ENCODE assay signal across 8 cellular contexts in genomic region chr4:183987987-183988392, GRCh38.
DNase-seq lines count a peak whose midpoint lies in the region; ATAC-seq and TF ChIP-seq lines count a peak whose summit lies in the region.

No MANE protein-coding gene starts in this region.

- no peak for TF ChIP-seq CTCF in astrocyte of the cerebellum (IDR thresholded peaks at IDR 0.05; ENCODE audit: low read depth, low read length, missing control alignments)

- H3K9me3 Mint-ChIP-seq in activated naive CD8-positive, alpha-beta T cell treated with anti-CD3 and anti-CD28 coated beads for 36 hours, result no peaks in the 10 kb centered on the region

- H3K4me1 Mint-ChIP-seq in activated naive CD8-positive, alpha-beta T cell treated with anti-CD3 and anti-CD28 coated beads for 36 hours, result no peaks in the 10 kb centered on the region

- no peak overlapping the region for H3K4me3 Mint-ChIP-seq in activated naive CD8-positive, alpha-beta T cell treated with anti-CD3 and anti-CD28 coated beads for 36 hours

- H3K36me3 Mint-ChIP-seq in activated naive CD8-positive, alpha-beta T cell treated with anti-CD3 and anti-CD28 coated beads for 36 hours, result no peaks in the 10 kb centered on the region

- peak overlapping the region; percentile 45 for H3K4me3 ChIP-seq in astrocyte of the cerebellum (ENCODE audit: low read depth, low read length)

- no peak for ATAC-seq in HG03095 (IDR thresholded peaks at IDR 0.05; ENCODE audit: unreplicated experiment)

- in situ Hi-C loops in astrocyte of the cerebellum (cut with HindIII; ENCODE audit: low sequenced_read_pairs), result no loop called here

- H3K27ac Mint-ChIP-seq in activated naive CD8-positive, alpha-beta T cell treated with anti-CD3 and anti-CD28 coated beads for 36 hours, result no peak overlapping the region

- peak; percentile 82 for DNase-seq in AG20443 (ENCODE audit: low spot score)
- DNase-seq in LoVo (ENCODE audit: low spot score), result peak; percentile 72
- DNase-seq in astrocyte of the cerebellum (ENCODE audit: low read depth), result peak; percentile 59
- peak; percentile 55 to 84 for DNase-seq in hippocampal formation (lab: John Stamatoyannopoulos, UW)
- peak; percentile 94 for DNase-seq in renal cortical epithelial cell (ENCODE audit: low read depth)
- DNase-seq in NCI-H1694 (lab: John Stamatoyannopoulos, UW), result no peak
- DNase-seq in activated naive CD8-positive, alpha-beta T cell treated with anti-CD3 and anti-CD28 coated beads for 36 hours, result no peak

- peaks cover 6% of the 10 kb centered on the region for H3K27me3 Mint-ChIP-seq in activated naive CD8-positive, alpha-beta T cell treated with anti-CD3 and anti-CD28 coated beads for 36 hours

Comparison
In these comparisons a context has a peak if more than half of its experiments do, and no peak if none do; other contexts are left out.
1. DNase-seq: peak in AG20443 (single experiment), LoVo (single experiment), astrocyte of the cerebellum (single experiment), hippocampal formation (2 of 2) and renal cortical epithelial cell (single experiment); none in NCI-H1694 (single experiment) and activated naive CD8-positive, alpha-beta T cell treated with anti-CD3 and anti-CD28 coated beads for 36 hours (single experiment).